15 cellular contexts compared by ENCODE assay signal in genomic region chr10:25852364-25852941, GRCh38.
A peak's percentile ranks its signal among the peaks of the same experiment; 100 is the strongest.
DNase-seq lines count a peak whose midpoint lies in the region; ATAC-seq lines count a peak whose summit lies in the region.
"Had no signal": no experiment of that assay in that cellular context is flagged by ENCODE, and none has a peak within 500 bp of the region (broad histone marks: within the 10 kb centered on the region; RNA-seq: fewer than 3 reads in every experiment).

No MANE protein-coding gene starts in this region.

- ATAC-seq in GM19023 (IDR thresholded peaks at IDR 0.05; ENCODE audit: unreplicated experiment) = no peak
- ATAC-seq: GM12878, HCT116 had no signal

- DNase-seq in SHP77 (lab: John Stamatoyannopoulos, UW) = peak; percentile 16 to 25
- no peak for DNase-seq in SHP77 treated with DMSO at 0.1 percent for 48 hours (lab: John Stamatoyannopoulos, UW)
- DNase-seq in NCI-H69 (lab: John Stamatoyannopoulos, UW) = peak; percentile 84
- peak; percentile 7 for DNase-seq in iPS-NIHi11 (ENCODE audit: low spot score)
- DNase-seq in effector CD4-positive, alpha-beta T cell = no peak
- DNase-seq in CD1c-positive myeloid dendritic cell (ENCODE audit: extremely low spot score) = no peak
- DNase-seq: 8988T; ACHN; Calu3; CD4-positive, alpha-beta T cell; DMS 273 treated with DMSO at 0.1 percent for 48 hours; GOT3 had no signal

Comparison
In these comparisons a context has a peak if more than half of its experiments do, and no peak if none do; other contexts are left out.
1. DNase-seq: peak in SHP77 (2 of 2), NCI-H69 (single experiment) and iPS-NIHi11 (single experiment); none in SHP77 treated with DMSO at 0.1 percent for 48 hours (single experiment), effector CD4-positive, alpha-beta T cell (single experiment) and CD1c-positive myeloid dendritic cell (single experiment).